25 cellular contexts compared by ENCODE assay signal in the genomic region with DNA sequence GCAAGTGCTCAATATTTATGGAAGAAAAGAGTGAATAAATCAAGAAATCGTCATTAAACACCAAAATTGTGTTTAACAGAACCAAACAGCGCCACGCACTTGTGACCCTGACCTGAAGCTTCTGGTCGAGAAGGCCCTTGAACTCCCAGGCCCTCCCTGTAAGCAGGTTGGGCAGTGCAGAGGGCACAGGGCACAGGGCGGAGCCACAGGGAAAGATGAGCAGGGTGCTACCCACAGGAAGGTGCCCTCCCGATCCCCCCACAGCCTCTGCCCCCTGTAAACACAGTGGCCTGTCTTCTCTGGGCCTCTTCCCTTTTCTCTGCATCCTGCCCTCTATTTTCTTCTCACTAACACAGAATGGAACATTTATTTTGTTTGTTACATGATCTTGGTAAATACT. TPM values are rescaled to one million over a fixed set of nuclear protein-coding genes. Genes with fewer than 3 reads are reported as not detected.
"Had no signal": no experiment of that assay in that cellular context is flagged by ENCODE, and none has a peak within 500 bp of the region (broad histone marks: within the 10 kb centered on the region; RNA-seq: fewer than 3 reads in every experiment).

No MANE protein-coding gene starts in this region.

- ATAC-seq: foreskin keratinocyte; gastroesophageal sphincter; heart left ventricle; left lobe of liver; mucosa of descending colon; natural killer cell treated with Interleukin-12 subunit alpha and Interleukin-12 subunit beta and Interleukin-15 and Interleukin-18, amount 100 ng/mL, for 72 hours; sciatic nerve; stimulated activated naive B cell treated with anti-CD40 and anti-IgM and Interleukin-4, amounts not matched to agents 10 μg/mL and 1 μg/mL and 100 μg/mL, for 72 hours had no signal

- H3K27ac ChIP-seq: dorsolateral prefrontal cortex, esophagus muscularis mucosa, foreskin keratinocyte, gastroesophageal sphincter, heart left ventricle, hepatocyte, ovary, thyroid gland had no signal

- H3K9me3 ChIP-seq: esophagus muscularis mucosa, gastroesophageal sphincter, heart left ventricle, mucosa of descending colon, ovary, thyroid gland had no signal

- H3K36me3 ChIP-seq: esophagus muscularis mucosa, gastroesophageal sphincter, heart left ventricle, ovary, thyroid gland had no signal

- H3K4me1 Mint-ChIP-seq: central memory CD8-positive, alpha-beta T cell had no signal

- DNase-seq: dorsolateral prefrontal cortex; effector CD4-positive, alpha-beta T cell; foreskin keratinocyte; kidney; mesenchymal stem cell; mucosa of descending colon; naive B cell; occipital lobe; ovary; stimulated activated CD4-positive, alpha-beta T cell treated with anti-CD3 and anti-CD28 coated beads, Interleukin-2, amount 100 ng/mL, for 48 hours; stimulated activated naive B cell treated with anti-CD40 and anti-IgM and Interleukin-4, amounts not matched to agents 10 μg/mL and 1 μg/mL and 100 μg/mL, for 72 hours; thyroid gland; trophoblast cell had no signal

- H3K27me3 ChIP-seq: foreskin keratinocyte, gastroesophageal sphincter, ovary, thyroid gland had no signal

- H3K36me3 Mint-ChIP-seq: mesothelial cell of epicardium; natural killer cell treated with Interleukin-12 subunit alpha and Interleukin-12 subunit beta and Interleukin-15 and Interleukin-18, amount 100 ng/mL, for 72 hours; stimulated activated naive B cell treated with anti-CD40 and anti-IgM and Interleukin-4, amounts not matched to agents 10 μg/mL and 1 μg/mL and 100 μg/mL, for 72 hours had no signal

- H3K9me3 Mint-ChIP-seq: central memory CD8-positive, alpha-beta T cell; mesothelial cell of epicardium; naive B cell; natural killer cell treated with Interleukin-12 subunit alpha and Interleukin-12 subunit beta and Interleukin-15 and Interleukin-18, amount 100 ng/mL, for 72 hours; stimulated activated naive B cell treated with anti-CD40 and anti-IgM and Interleukin-4, amounts not matched to agents 10 μg/mL and 1 μg/mL and 100 μg/mL, for 72 hours; stimulated activated naive CD8-positive, alpha-beta T cell treated with anti-CD3 and anti-CD28 coated beads, Interleukin-15, Interleukin-2, amounts not matched to agents 100 ng/mL and 50 ng/mL, for 24 hours had no signal

- H3K4me3 Mint-ChIP-seq: central memory CD8-positive, alpha-beta T cell; mesothelial cell of epicardium; naive B cell; natural killer cell treated with Interleukin-12 subunit alpha and Interleukin-12 subunit beta and Interleukin-15 and Interleukin-18, amount 100 ng/mL, for 72 hours; stimulated activated naive B cell treated with anti-CD40 and anti-IgM and Interleukin-4, amounts not matched to agents 10 μg/mL and 1 μg/mL and 100 μg/mL, for 72 hours; stimulated activated naive CD8-positive, alpha-beta T cell treated with anti-CD3 and anti-CD28 coated beads, Interleukin-15, Interleukin-2, amounts not matched to agents 100 ng/mL and 50 ng/mL, for 24 hours had no signal

- H3K4me3 ChIP-seq: dorsolateral prefrontal cortex, esophagus muscularis mucosa, gastroesophageal sphincter, heart left ventricle, hepatocyte, mucosa of descending colon, ovary, thyroid gland had no signal

- H3K27ac Mint-ChIP-seq: mesothelial cell of epicardium; naive B cell; natural killer cell treated with Interleukin-12 subunit alpha and Interleukin-12 subunit beta and Interleukin-15 and Interleukin-18, amount 100 ng/mL, for 72 hours; stimulated activated naive B cell treated with anti-CD40 and anti-IgM and Interleukin-4, amounts not matched to agents 10 μg/mL and 1 μg/mL and 100 μg/mL, for 72 hours; stimulated activated naive CD8-positive, alpha-beta T cell treated with anti-CD3 and anti-CD28 coated beads, Interleukin-15, Interleukin-2, amounts not matched to agents 100 ng/mL and 50 ng/mL, for 24 hours had no signal

RNA-seq across cellular contexts. Expression of gene CIDEA, which starts 37.0 kb away (rescaled TPM):
- total RNA-seq: esophagus muscularis mucosa; hepatocyte; kidney; left lobe of liver; lung microvascular endothelial cell; mesothelial cell of epicardium; natural killer cell treated with Interleukin-12 subunit alpha and Interleukin-12 subunit beta and Interleukin-15 and Interleukin-18, amount 100 ng/mL, for 72 hours; ovary had no signal
- polyA plus RNA-seq: endothelial cell of umbilical vein, hepatocyte had no signal
